ENCODE assay signal across 8 cellular contexts in genomic region chr6:38640216-38640909, GRCh38. TPM values are rescaled to one million over a fixed set of nuclear protein-coding genes. Genes with fewer than 3 reads are reported as not detected.
DNase-seq lines count a peak whose midpoint lies in the region; ATAC-seq and TF ChIP-seq lines count a peak whose summit lies in the region.

No MANE protein-coding gene starts in this region.

- H3K4me2 ChIP-seq in Loucy (ENCODE audit: low read depth, low read length, poor library complexity, severe bottlenecking) (peak overlapping the region; percentile 92), mesenchymal stem cell (ENCODE audit: low read length, poor library complexity, severe bottlenecking) (peak overlapping the region; percentile 73)

- H2AK5ac ChIP-seq in mesenchymal stem cell (ENCODE audit: low read length, severe bottlenecking) = peak overlapping the region; percentile 26

- H3K27ac ChIP-seq in breast epithelium (peak overlapping the region; percentile 91 to 99), mesenchymal stem cell (ENCODE audit: low read length, poor library complexity, severe bottlenecking) (no peak overlapping the region), uterus (peak overlapping the region; percentile 88 to 97)

- peak overlapping the region; percentile 55 to 95 for H3K18ac ChIP-seq in mesenchymal stem cell (ENCODE audit: low read depth in 1 of 2, low read length in 2 of 2)

- H3K27me3 ChIP-seq in Loucy (ENCODE audit: insufficient read depth, low read length, poor library complexity, severe bottlenecking) (no peaks in the 10 kb centered on the region), breast epithelium (no peaks in the 10 kb centered on the region), mesenchymal stem cell (ENCODE audit: control insufficient read depth in 1 of 2, insufficient read depth in 1 of 2, low read length in 2 of 2) (no peaks in the 10 kb centered on the region), uterus (no peaks in the 10 kb centered on the region)

- no peaks in the 10 kb centered on the region for H3K9me2 ChIP-seq in Loucy (replicated peaks; ENCODE audit: low read depth, low read length)

- no peak for TF ChIP-seq CTCF in Loucy (conservative IDR thresholded peaks at IDR 0.05; ENCODE audit: low read length)
- no peak for TF ChIP-seq CTCF in breast epithelium (IDR thresholded peaks at IDR 0.05)
- no peak for TF ChIP-seq CTCF in uterus (IDR thresholded peaks at IDR 0.05)

- H3K4me3 ChIP-seq in Loucy (ENCODE audit: low read length, poor library complexity, severe bottlenecking) (peak overlapping the region; percentile 95), breast epithelium (peak overlapping the region; percentile 71 to 100 (median 82)), mesenchymal stem cell (ENCODE audit: insufficient read depth in 1 of 2, low read depth in 1 of 2, low read length in 2 of 2) (peak overlapping the region; percentile 94 to 97), uterus (peak overlapping the region; percentile 83 to 92)

- no peak overlapping the region for H2BK5ac ChIP-seq in mesenchymal stem cell (ENCODE audit: low read depth, low read length, poor library complexity, severe bottlenecking)

- H3K4ac ChIP-seq in mesenchymal stem cell (ENCODE audit: low read depth in 1 of 2, low read length in 2 of 2) = peak overlapping the region in 1 of 2 experiments; percentile 79

- peak overlapping the region; percentile 95 for H4K91ac ChIP-seq in mesenchymal stem cell (ENCODE audit: low read length)

- intact Hi-C loops in breast epithelium (cut with DNase I; ENCODE audit: low total_unique reads) (no loop called here), uterus (cut with DNase I; ENCODE audit: low total_unique reads) (no loop called here)

- H2AFZ ChIP-seq in Loucy (ENCODE audit: low read length) (peak overlapping the region; percentile 100), mesenchymal stem cell (ENCODE audit: low read depth, low read length) (peak overlapping the region; percentile 94)

- ATAC-seq in HG03354 (IDR thresholded peaks at IDR 0.05; ENCODE audit: poor library complexity, severe bottlenecking, unreplicated experiment) = no peak

- DNase-seq in NCI-H2227 (lab: John Stamatoyannopoulos, UW; ENCODE audit: unreplicated experiment) (peak; percentile 30), NCI-H2227 treated with DMSO at 0.1 percent for 48 hours (lab: John Stamatoyannopoulos, UW) (no peak), breast epithelium (ENCODE audit: low spot score in 2 of 2) (no peak), mesenchymal stem cell (no peak), uterus (no peak), SW 1271 (lab: John Stamatoyannopoulos, UW) (no peak)

- peaks cover 8% of the 10 kb centered on the region for H3K79me2 ChIP-seq in Loucy (ENCODE audit: insufficient read depth, low read length)

- H3K79me1 ChIP-seq in mesenchymal stem cell (replicated peaks; ENCODE audit: low read length, poor library complexity, severe bottlenecking) = peaks cover 19% of the 10 kb centered on the region

- no peak overlapping the region for H2BK15ac ChIP-seq in mesenchymal stem cell (ENCODE audit: low read depth, poor library complexity, severe bottlenecking)

- H3K9me3 ChIP-seq in Loucy (ENCODE audit: insufficient read depth, low read depth, low read length) (no peaks in the 10 kb centered on the region), breast epithelium (no peaks in the 10 kb centered on the region), mesenchymal stem cell (ENCODE audit: control insufficient read depth, low read length) (no peaks in the 10 kb centered on the region), uterus (no peaks in the 10 kb centered on the region)

- no peak overlapping the region for H3K23ac ChIP-seq in mesenchymal stem cell (ENCODE audit: low read length in 2 of 2)

- peak overlapping the region; percentile 95 for H2BK120ac ChIP-seq in mesenchymal stem cell (ENCODE audit: low read depth, low read length)

- H4K20me1 ChIP-seq in Loucy (ENCODE audit: insufficient read depth, low read length, poor library complexity, severe bottlenecking) = no peaks in the 10 kb centered on the region

- peak overlapping the region in 1 of 2 experiments; percentile 69 for H3K14ac ChIP-seq in mesenchymal stem cell (ENCODE audit: low read length in 2 of 2)

- no peaks in the 10 kb centered on the region; the same call in 1 of the 2 replicates for H3F3A ChIP-seq in Loucy (ENCODE audit: low read depth)

- H3K9ac ChIP-seq in Loucy (ENCODE audit: low read depth, low read length, poor library complexity, severe bottlenecking) (peak overlapping the region; percentile 89), mesenchymal stem cell (ENCODE audit: low read length) (peak overlapping the region; percentile 98)

- H2BK12ac ChIP-seq in mesenchymal stem cell (ENCODE audit: low read length in 2 of 2) = no peak overlapping the region

- H3K36me3 ChIP-seq in Loucy (ENCODE audit: insufficient read depth, low read length) (no peaks in the 10 kb centered on the region), breast epithelium (no peaks in the 10 kb centered on the region), mesenchymal stem cell (ENCODE audit: control insufficient read depth in 1 of 2, insufficient read depth in 2 of 2, low read depth in 1 of 2, low read length in 2 of 2) (no peaks in the 10 kb centered on the region), uterus (no peaks in the 10 kb centered on the region)

- TF ChIP-seq POLR2A in breast epithelium (IDR thresholded peaks at IDR 0.05) = no peak
- no peak for TF ChIP-seq POLR2A in uterus (IDR thresholded peaks at IDR 0.05)

- H3K4me1 ChIP-seq in Loucy (ENCODE audit: insufficient read depth, low read length, poor library complexity, severe bottlenecking) (peaks cover 30% of the 10 kb centered on the region), breast epithelium (peaks cover 0 to 5% of the 10 kb centered on the region in 2 donors), mesenchymal stem cell (ENCODE audit: control insufficient read depth, insufficient read depth, low read depth, low read length) (peaks cover 6% of the 10 kb centered on the region), uterus (no peaks in the 10 kb centered on the region)

- peak overlapping the region; percentile 98 for H4K8ac ChIP-seq in mesenchymal stem cell (ENCODE audit: low read length)

- 25% methylated on average over 27 of the region's 32 CpGs for WGBS in mesenchymal stem cell

RNA-seq across cellular contexts. Expression of gene BTBD9, which starts 0.6 kb away (rescaled TPM):
- 10 to 100 TPM; 12.8 to 25.5 (median 19.0) TPM for total RNA-seq in breast epithelium
- polyA plus RNA-seq in mesenchymal stem cell (2013, experiment 1 of 2) = 4.2 TPM
- 4.4 TPM for polyA plus RNA-seq in mesenchymal stem cell (2013, experiment 2 of 2)
- total RNA-seq in uterus = 10 to 100 TPM; 10.3 to 50.3 (median 34.4) TPM
